8 cellular contexts compared by ENCODE assay signal in genomic region chr17:7931709-7932482, GRCh38. TPM values are rescaled to one million over a fixed set of nuclear protein-coding genes. Genes with fewer than 3 reads are reported as not detected.
A peak's percentile ranks its signal among the peaks of the same experiment; 100 is the strongest.
DNase-seq lines count a peak whose midpoint lies in the region; ATAC-seq and TF ChIP-seq lines count a peak whose summit lies in the region.

A gene with protein sequence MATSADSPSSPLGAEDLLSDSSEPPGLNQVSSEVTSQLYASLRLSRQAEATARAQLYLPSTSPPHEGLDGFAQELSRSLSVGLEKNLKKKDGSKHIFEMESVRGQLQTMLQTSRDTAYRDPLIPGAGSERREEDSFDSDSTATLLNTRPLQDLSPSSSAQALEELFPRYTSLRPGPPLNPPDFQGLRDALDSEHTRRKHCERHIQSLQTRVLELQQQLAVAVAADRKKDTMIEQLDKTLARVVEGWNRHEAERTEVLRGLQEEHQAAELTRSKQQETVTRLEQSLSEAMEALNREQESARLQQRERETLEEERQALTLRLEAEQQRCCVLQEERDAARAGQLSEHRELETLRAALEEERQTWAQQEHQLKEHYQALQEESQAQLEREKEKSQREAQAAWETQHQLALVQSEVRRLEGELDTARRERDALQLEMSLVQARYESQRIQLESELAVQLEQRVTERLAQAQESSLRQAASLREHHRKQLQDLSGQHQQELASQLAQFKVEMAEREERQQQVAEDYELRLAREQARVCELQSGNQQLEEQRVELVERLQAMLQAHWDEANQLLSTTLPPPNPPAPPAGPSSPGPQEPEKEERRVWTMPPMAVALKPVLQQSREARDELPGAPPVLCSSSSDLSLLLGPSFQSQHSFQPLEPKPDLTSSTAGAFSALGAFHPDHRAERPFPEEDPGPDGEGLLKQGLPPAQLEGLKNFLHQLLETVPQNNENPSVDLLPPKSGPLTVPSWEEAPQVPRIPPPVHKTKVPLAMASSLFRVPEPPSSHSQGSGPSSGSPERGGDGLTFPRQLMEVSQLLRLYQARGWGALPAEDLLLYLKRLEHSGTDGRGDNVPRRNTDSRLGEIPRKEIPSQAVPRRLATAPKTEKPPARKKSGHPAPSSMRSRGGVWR (plus strand): TSS chr17:7932206. CDS start chr17:7933080, 874 bp downstream.
A gene with protein sequence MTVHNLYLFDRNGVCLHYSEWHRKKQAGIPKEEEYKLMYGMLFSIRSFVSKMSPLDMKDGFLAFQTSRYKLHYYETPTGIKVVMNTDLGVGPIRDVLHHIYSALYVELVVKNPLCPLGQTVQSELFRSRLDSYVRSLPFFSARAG (minus strand): TSS chr17:7931946. CDS start chr17:7931829, 117 bp downstream.

- intact Hi-C loops in Right ventricle myocardium inferior (cut with DNase I): loop anchor here (5.0 kb wide), 1 partner anchor 75 kb away; the partner anchor contains the start of genes CYB5D1, NAA38 and TMEM88

- peak within 1 kb of the TSS; percentile 99 for H3K4me2 ChIP-seq in parathyroid adenoma (ENCODE audit: low read length)

- ATAC-seq in HG02763 (IDR thresholded peaks at IDR 0.05; ENCODE audit: unreplicated experiment) (peak; percentile 97), Right ventricle myocardium inferior (peak; percentile 100)
- peak; percentile 98 for ATAC-seq in activated naive CD8-positive, alpha-beta T cell treated with anti-CD3 and anti-CD28 coated beads, Interleukin-2, amount 50 U/mL, for 24 hours

- no peaks in the 10 kb centered on the region for H3K27me3 ChIP-seq in parathyroid adenoma (ENCODE audit: control insufficient read depth, insufficient read depth, low read length)
- H3K27me3 ChIP-seq in tibial nerve: no peaks in the 10 kb centered on the region

- WGBS in tibial nerve, 2 donors: 1% methylated on average over 42 to 52 of the region's 55 CpGs

- peaks cover 5% of the 10 kb centered on the region for H3K4me1 ChIP-seq in parathyroid adenoma
- peaks cover 0 to 52% (median 21%) of the 10 kb centered on the region in 4 donors for H3K4me1 ChIP-seq in tibial nerve

- no peaks in the 10 kb centered on the region for H3K9me3 ChIP-seq in parathyroid adenoma (ENCODE audit: control insufficient read depth, low read length)
- no peaks in the 10 kb centered on the region for H3K9me3 ChIP-seq in tibial nerve

- peak within 1 kb of the TSS; percentile 97 for H2AFZ ChIP-seq in parathyroid adenoma

- no peaks in the 10 kb centered on the region for H3K9me3 Mint-ChIP-seq in activated naive CD8-positive, alpha-beta T cell treated with anti-CD3 and anti-CD28 coated beads, Interleukin-2, amount 50 U/mL, for 24 hours

- H3K79me2 ChIP-seq in parathyroid adenoma: no peaks in the 10 kb centered on the region

- peak within 1 kb of the TSS; percentile 96 for H3K27ac Mint-ChIP-seq in activated naive CD8-positive, alpha-beta T cell treated with anti-CD3 and anti-CD28 coated beads, Interleukin-2, amount 50 U/mL, for 24 hours

- H3K27ac ChIP-seq in parathyroid adenoma (peak within 1 kb of the TSS; percentile 60), tibial nerve (peak within 1 kb of the TSS; percentile 63 to 94 (median 82))

- peak; percentile 79 to 93 for TF ChIP-seq POLR2A in tibial nerve (IDR thresholded peaks at IDR 0.05)

- H3K27me3 Mint-ChIP-seq in activated naive CD8-positive, alpha-beta T cell treated with anti-CD3 and anti-CD28 coated beads, Interleukin-2, amount 50 U/mL, for 24 hours: no peaks in the 10 kb centered on the region

- DNase-seq in GM12865 (ENCODE audit: low read depth) (peak; percentile 99), NCI-H1417 treated with DMSO at 0.1 percent for 48 hours (lab: John Stamatoyannopoulos, UW) (peak; percentile 79), SW480 (ENCODE audit: low spot score) (peak; percentile 97), Right ventricle myocardium inferior (ENCODE audit: missing footprints) (peak; percentile 100), tibial nerve (ENCODE audit: low spot score in 2 of 2) (peak; percentile 99)
- DNase-seq in activated naive CD8-positive, alpha-beta T cell treated with anti-CD3 and anti-CD28 coated beads, Interleukin-2, amount 50 U/mL, for 24 hours: peak; percentile 99

- H3K9ac ChIP-seq in parathyroid adenoma: peak within 1 kb of the TSS; percentile 58

- peak; percentile 97 to 99 for TF ChIP-seq EP300 in tibial nerve (IDR thresholded peaks at IDR 0.05)

- H3K4me3 Mint-ChIP-seq in activated naive CD8-positive, alpha-beta T cell treated with anti-CD3 and anti-CD28 coated beads, Interleukin-2, amount 50 U/mL, for 24 hours: peak within 1 kb of the TSS; percentile 95

- TF ChIP-seq CTCF in GM12865 (IDR thresholded peaks at IDR 0.05; ENCODE audit: insufficient read depth, low read depth, low read length, missing control alignments) (no peak), parathyroid adenoma (IDR thresholded peaks at IDR 0.05) (no peak), tibial nerve (IDR thresholded peaks at IDR 0.05) (no peak)

- H3K4me3 ChIP-seq in GM12865 (ENCODE audit: low read depth, low read length): peak within 1 kb of the TSS; percentile 74
- peak within 1 kb of the TSS; percentile 98 for H3K4me3 ChIP-seq in parathyroid adenoma (ENCODE audit: low read depth, low read length)
- peak within 1 kb of the TSS; percentile 79 to 97 (median 85) for H3K4me3 ChIP-seq in tibial nerve

- H3K36me3 ChIP-seq in parathyroid adenoma (ENCODE audit: control insufficient read depth, insufficient read depth, low read length) (no peaks in the 10 kb centered on the region), tibial nerve (peaks cover 0 to 52% (median 0%) of the 10 kb centered on the region in 3 donors)

- peaks cover 38% of the 10 kb centered on the region for H3K4me1 Mint-ChIP-seq in activated naive CD8-positive, alpha-beta T cell treated with anti-CD3 and anti-CD28 coated beads, Interleukin-2, amount 50 U/mL, for 24 hours

- H3K36me3 Mint-ChIP-seq in activated naive CD8-positive, alpha-beta T cell treated with anti-CD3 and anti-CD28 coated beads, Interleukin-2, amount 50 U/mL, for 24 hours (ENCODE audit: low read depth): peaks cover 20% of the 10 kb centered on the region

RNA-seq across cellular contexts. Expression of the first gene that starts in this region (rescaled TPM):
- total RNA-seq in Right ventricle myocardium inferior: 9.6 TPM
- total RNA-seq in tibial nerve: 10 to 100 TPM; 22.4 to 38.0 (median 28.0) TPM

RNA-seq across cellular contexts. Expression of the second gene that starts in this region (rescaled TPM):
- total RNA-seq in Right ventricle myocardium inferior: 118 TPM
- total RNA-seq in tibial nerve: 10 to 100 TPM; 24.1 to 39.3 (median 36.8) TPM

Comparison
In these comparisons a context has a peak if more than half of its experiments do, and no peak if none do; other contexts are left out.
1. Peak in every context shown above with its lines: DNase-seq, ATAC-seq, H3K4me3 ChIP-seq and H3K27ac ChIP-seq.